34 cellular contexts compared by ENCODE assay signal in genomic region chr3:82607391-82607790, GRCh38.
"Had no signal": no experiment of that assay in that cellular context is flagged by ENCODE, and none has a peak within 500 bp of the region (broad histone marks: within the 10 kb centered on the region; RNA-seq: fewer than 3 reads in every experiment).

No MANE protein-coding gene starts in this region.

- H3K27me3 ChIP-seq: MG63 had no signal

- DNase-seq: Karpas-422, Kasumi-1, MG63, MM.1S, MV-4-11, NCI-H1048, NCI-H1092, NCI-H1092 treated with DMSO at 0.1 percent for 48 hours, NCI-H1105, NCI-H1105 treated with DMSO at 0.1 percent for 48 hours, NCI-H1417, NCI-H1417 treated with DMSO at 0.1 percent for 48 hours, NCI-H1436, NCI-H1436 treated with DMSO at 0.1 percent for 48 hours, NCI-H146, NCI-H1694, NCI-H1694 treated with DMSO at 0.1 percent for 48 hours, NCI-H187, NCI-H187 treated with DMSO at 0.1 percent for 48 hours, NCI-H1930, NCI-H2029, NCI-H2029 treated with DMSO at 0.1 percent for 48 hours, NCI-H2081, NCI-H2081 treated with DMSO at 0.1 percent for 48 hours, NCI-H2107, NCI-H2171, NCI-H2171 treated with DMSO at 0.1 percent for 48 hours, NCI-H2227 treated with DMSO at 0.1 percent for 48 hours, NCI-H226, NCI-H345, NCI-H446, NCI-H446 treated with DMSO at 0.1 percent for 48 hours, NCI-H510A, NCI-H510A treated with DMSO at 0.1 percent for 48 hours had no signal

- H3K4me3 ChIP-seq: MG63 had no signal

- H3K9me3 ChIP-seq: MG63 had no signal

- H3K36me3 ChIP-seq: MG63 had no signal
